15 cellular contexts compared by ENCODE assay signal in the genomic region with DNA sequence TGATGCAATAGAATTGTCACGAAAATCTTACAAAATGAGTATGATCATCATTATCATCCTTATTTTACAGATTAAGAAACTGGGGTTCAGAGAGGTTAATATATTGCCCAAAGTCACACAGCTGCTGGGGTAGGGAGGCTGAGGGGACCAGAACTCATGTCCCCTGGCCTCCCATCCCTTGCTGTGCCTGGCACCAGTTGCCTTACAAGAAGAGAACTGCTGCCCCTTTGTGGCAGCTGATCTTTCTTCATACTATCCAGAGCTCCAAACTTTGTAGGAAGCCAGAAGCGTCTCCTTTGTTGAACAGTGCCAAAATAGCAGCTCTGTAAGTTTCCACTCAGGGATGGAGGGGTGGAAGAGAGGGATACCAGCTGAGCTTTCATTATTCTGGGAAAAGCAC.
A peak's percentile ranks its signal among the peaks of the same experiment; 100 is the strongest.
DNase-seq lines count a peak whose midpoint lies in the region; ATAC-seq and TF ChIP-seq lines count a peak whose summit lies in the region.
"Had no signal": no experiment of that assay in that cellular context is flagged by ENCODE, and none has a peak within 500 bp of the region (broad histone marks: within the 10 kb centered on the region; RNA-seq: fewer than 3 reads in every experiment).

No MANE protein-coding gene starts in this region.

- H3K4me2 ChIP-seq in hepatocyte = no peak overlapping the region

- H3K36me3 ChIP-seq in HEK293 (ENCODE audit: control insufficient read depth in 2 of 2, insufficient read depth in 1 of 2, low read length in 2 of 2) = no peaks in the 10 kb centered on the region
- no peaks in the 10 kb centered on the region for H3K36me3 ChIP-seq in hepatocyte (replicated peaks; ENCODE audit: insufficient read depth, low read depth)
- H3K36me3 ChIP-seq: adrenal gland, SJSA1 had no signal

- H2AFZ ChIP-seq in hepatocyte = no peak overlapping the region

- no peaks in the 10 kb centered on the region for H3K27me3 ChIP-seq in hepatocyte
- H3K27me3 ChIP-seq: adrenal gland, SJSA1, testis had no signal

- H3K9me2 ChIP-seq in hepatocyte (replicated peaks; ENCODE audit: insufficient read depth) = no peaks in the 10 kb centered on the region

- H3K27ac ChIP-seq in HEK293 (ENCODE audit: extremely low read depth, low read depth, low read length) (no peak overlapping the region), hepatocyte (no peak overlapping the region)
- H3K27ac ChIP-seq: adrenal gland, SJSA1, testis had no signal

- DNase-seq in AML-193 (lab: John Stamatoyannopoulos, UW) = peak; percentile 32 to 56
- peak; percentile 7 for DNase-seq in RPMI8226
- peak; percentile 11 for DNase-seq in hepatocyte (ENCODE audit: low spot score)
- DNase-seq in central memory CD4-positive, alpha-beta T cell = no peak
- DNase-seq in SHP77 treated with DMSO at 0.1 percent for 48 hours (lab: John Stamatoyannopoulos, UW) = no peak
- DNase-seq: activated CD4-positive, alpha-beta T cell treated with anti-CD3 and anti-CD28 coated beads, Interleukin-2, amount 50 U/mL, for 4 hours; adrenal gland; Calu3; HCEC 1CT; NCI-H2107; testis had no signal

- no peaks in the 10 kb centered on the region for H4K20me1 ChIP-seq in hepatocyte (ENCODE audit: insufficient read depth, poor library complexity, severe bottlenecking)

- no peaks in the 10 kb centered on the region for H3K4me1 ChIP-seq in HEK293 (ENCODE audit: control insufficient read depth, insufficient read depth, low read length)
- H3K4me1 ChIP-seq in hepatocyte (ENCODE audit: insufficient read depth) = no peaks in the 10 kb centered on the region
- H3K4me1 ChIP-seq: adrenal gland, SJSA1, testis had no signal

- no peaks in the 10 kb centered on the region for H3K79me2 ChIP-seq in hepatocyte

- H3K9me3 ChIP-seq in HEK293 (ENCODE audit: control insufficient read depth, insufficient read depth, low read depth, low read length) (no peaks in the 10 kb centered on the region), hepatocyte (ENCODE audit: low read depth) (no peaks in the 10 kb centered on the region)
- H3K9me3 ChIP-seq: adrenal gland, SJSA1, testis had no signal

- POLR2A ChIA-PET in HEK293 (lab: Yijun Ruan, JAX) = interaction anchor here (0.6 kb wide), 1 partner anchor 214 kb away, joined by 3 read pairs; no protein-coding TSS in a partner anchor

- TF ChIP-seq CTCF in HEK293 (tag by site-specific recombination; IDR thresholded peaks at IDR 0.05) (peak; percentile 38; the same call in 1 of the 2 replicates), hepatocyte (IDR thresholded peaks at IDR 0.05; ENCODE audit: poor library complexity) (peak; percentile 31)

- CTCF ChIA-PET in HEK293 (lab: Yijun Ruan, JAX) = interaction anchor here (0.9 to 1.1 kb wide), 2 partner anchors 13 to 138 kb away, joined by 3 read pairs; no protein-coding TSS in a partner anchor

- WGBS in hepatocyte (ENCODE audit: low lambda C conversion rate, missing lambda C conversion rate) = 83% methylated on average over 2 of the region's 2 CpGs

- ATAC-seq in GM21723 (IDR thresholded peaks at IDR 0.05; ENCODE audit: unreplicated experiment) (no peak), GM21717 (IDR thresholded peaks at IDR 0.05; ENCODE audit: unreplicated experiment) (no peak)

- H3K4me3 ChIP-seq in HEK293 (ENCODE audit: low read depth, low read length) (no peak overlapping the region), hepatocyte (no peak overlapping the region)
- H3K4me3 ChIP-seq: adrenal gland, SJSA1, testis had no signal

TF ChIP-seq in HEK293, 187 proteins besides CTCF, POLR2A, EP300 and RAD21:
- no peak for TF ChIP-seq ZNF19 (tag by site-specific recombination; IDR thresholded peaks at IDR 0.05; ENCODE audit: low read depth)
- TF ChIP-seq ZNF555 (tag by site-specific recombination; conservative IDR thresholded peaks at IDR 0.05) = no peak
- no peak for TF ChIP-seq SCRT2 (tag by site-specific recombination; IDR thresholded peaks at IDR 0.05)
- peak; percentile 84 for TF ChIP-seq ZNF768 (tag by site-specific recombination; IDR thresholded peaks at IDR 0.05)
- no peak for TF ChIP-seq ZNF433 (tag by site-specific recombination; IDR thresholded peaks at IDR 0.05; ENCODE audit: low read depth)
- no peak for TF ChIP-seq ZEB2 (tag by site-specific recombination; IDR thresholded peaks at IDR 0.05)
- TF ChIP-seq ZFP3 (tag by site-specific recombination; IDR thresholded peaks at IDR 0.05; ENCODE audit: low read depth) = no peak
- TF ChIP-seq, protein P1, sequence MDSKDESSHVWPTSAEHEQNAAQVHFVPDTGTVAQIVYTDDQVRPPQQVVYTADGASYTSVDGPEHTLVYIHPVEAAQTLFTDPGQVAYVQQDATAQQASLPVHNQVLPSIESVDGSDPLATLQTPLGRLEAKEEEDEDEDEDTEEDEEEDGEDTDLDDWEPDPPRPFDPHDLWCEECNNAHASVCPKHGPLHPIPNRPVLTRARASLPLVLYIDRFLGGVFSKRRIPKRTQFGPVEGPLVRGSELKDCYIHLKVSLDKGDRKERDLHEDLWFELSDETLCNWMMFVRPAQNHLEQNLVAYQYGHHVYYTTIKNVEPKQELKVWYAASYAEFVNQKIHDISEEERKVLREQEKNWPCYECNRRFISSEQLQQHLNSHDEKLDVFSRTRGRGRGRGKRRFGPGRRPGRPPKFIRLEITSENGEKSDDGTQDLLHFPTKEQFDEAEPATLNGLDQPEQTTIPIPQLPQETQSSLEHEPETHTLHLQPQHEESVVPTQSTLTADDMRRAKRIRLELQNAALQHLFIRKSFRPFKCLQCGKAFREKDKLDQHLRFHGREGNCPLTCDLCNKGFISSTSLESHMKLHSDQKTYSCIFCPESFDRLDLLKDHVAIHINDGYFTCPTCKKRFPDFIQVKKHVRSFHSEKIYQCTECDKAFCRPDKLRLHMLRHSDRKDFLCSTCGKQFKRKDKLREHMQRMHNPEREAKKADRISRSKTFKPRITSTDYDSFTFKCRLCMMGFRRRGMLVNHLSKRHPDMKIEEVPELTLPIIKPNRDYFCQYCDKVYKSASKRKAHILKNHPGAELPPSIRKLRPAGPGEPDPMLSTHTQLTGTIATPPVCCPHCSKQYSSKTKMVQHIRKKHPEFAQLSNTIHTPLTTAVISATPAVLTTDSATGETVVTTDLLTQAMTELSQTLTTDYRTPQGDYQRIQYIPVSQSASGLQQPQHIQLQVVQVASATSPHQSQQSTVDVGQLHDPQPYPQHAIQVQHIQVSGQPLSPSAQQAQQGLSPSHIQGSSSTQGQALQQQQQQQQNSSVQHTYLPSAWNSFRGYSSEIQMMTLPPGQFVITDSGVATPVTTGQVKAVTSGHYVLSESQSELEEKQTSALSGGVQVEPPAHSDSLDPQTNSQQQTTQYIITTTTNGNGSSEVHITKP (tag by site-specific recombination; IDR thresholded peaks at IDR 0.05) = no peak
- TF ChIP-seq ZNF654 (tag by site-specific recombination; IDR thresholded peaks at IDR 0.05; ENCODE audit: low read depth) = peak; percentile 31
- no peak for TF ChIP-seq OVOL3 (tag by site-specific recombination; IDR thresholded peaks at IDR 0.05)
- TF ChIP-seq ZXDB (tag by site-specific recombination; IDR thresholded peaks at IDR 0.05) = no peak
- TF ChIP-seq, protein P2, sequence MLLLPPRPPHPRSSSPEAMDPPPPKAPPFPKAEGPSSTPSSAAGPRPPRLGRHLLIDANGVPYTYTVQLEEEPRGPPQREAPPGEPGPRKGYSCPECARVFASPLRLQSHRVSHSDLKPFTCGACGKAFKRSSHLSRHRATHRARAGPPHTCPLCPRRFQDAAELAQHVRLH (tag by site-specific recombination; IDR thresholded peaks at IDR 0.05) = 0 out of 2 replicates have a peak, but pooled peaks have one; percentile 29
- TF ChIP-seq, protein P3, sequence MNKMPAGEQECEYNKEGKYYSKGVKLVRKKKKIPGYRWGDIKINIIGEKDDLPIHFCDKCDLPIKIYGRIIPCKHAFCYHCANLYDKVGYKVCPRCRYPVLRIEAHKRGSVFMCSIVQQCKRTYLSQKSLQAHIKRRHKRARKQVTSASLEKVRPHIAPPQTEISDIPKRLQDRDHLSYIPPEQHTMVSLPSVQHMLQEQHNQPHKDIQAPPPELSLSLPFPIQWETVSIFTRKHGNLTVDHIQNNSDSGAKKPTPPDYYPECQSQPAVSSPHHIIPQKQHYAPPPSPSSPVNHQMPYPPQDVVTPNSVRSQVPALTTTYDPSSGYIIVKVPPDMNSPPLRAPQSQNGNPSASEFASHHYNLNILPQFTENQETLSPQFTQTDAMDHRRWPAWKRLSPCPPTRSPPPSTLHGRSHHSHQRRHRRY (tag by site-specific recombination; IDR thresholded peaks at IDR 0.05) = no peak

Comparison
In these comparisons a context has a peak if more than half of its experiments do, and no peak if none do; other contexts are left out.
1. DNase-seq: peak in AML-193 (2 of 2), RPMI8226 (single experiment) and hepatocyte (single experiment); none in central memory CD4-positive, alpha-beta T cell (single experiment) and SHP77 treated with DMSO at 0.1 percent for 48 hours (single experiment).